8 cellular contexts compared by ENCODE assay signal in genomic region chr22:21937041-21937820, GRCh38. TPM values are rescaled to one million over a fixed set of nuclear protein-coding genes. Genes with fewer than 3 reads are reported as not detected.
DNase-seq lines count a peak whose midpoint lies in the region; ATAC-seq, FAIRE-seq and TF ChIP-seq lines count a peak whose summit lies in the region.

No MANE protein-coding gene starts in this region.

- 44 to 53% methylated on average over 20 of the region's 20 CpGs for WGBS in heart right ventricle, 2 donors

- H3K4me1 ChIP-seq in heart right ventricle = peaks cover 27 to 75% (median 68%) of the 10 kb centered on the region in 9 donors

- DNase-seq in EH (ENCODE audit: low read depth) (peak; percentile 23), SKM-1 treated with dmso at 0.1 percent for 144 hours (lab: John Stamatoyannopoulos, UW; ENCODE audit: unreplicated experiment) (peak; percentile 46), heart right ventricle (no peak), putamen (ENCODE audit: low spot score) (peak; percentile 65), DMS79 treated with DMSO at 0.1 percent for 48 hours (lab: John Stamatoyannopoulos, UW) (no peak), urothelium cell line (ENCODE audit: low spot score) (no peak)

- intact Hi-C loops in heart right ventricle (cut with DNase I) = loop anchor here in 9 of 10 donors (2.0 to 10.0 kb wide), 6 partner anchors 16 to 225 kb away; partner anchors contain the start of genes MAPK1 (in 4 of the 9) and PPM1F (in 1 of the 9)

- H3K27ac ChIP-seq in heart right ventricle = peak overlapping the region; percentile 90 to 98 (median 96)

- no peaks in the 10 kb centered on the region for H3K9me3 ChIP-seq in heart right ventricle

- FAIRE-seq in urothelium cell line (lab: Jason Lieb, UNC) = no peak

- H3K36me3 ChIP-seq in heart right ventricle = peaks cover 0 to 65% (median 19%) of the 10 kb centered on the region in 9 donors

- TF ChIP-seq CTCF in heart right ventricle (IDR thresholded peaks at IDR 0.05) = no peak

- peak overlapping the region in 9 of 10 donors; percentile 36 to 67 (median 61) for H3K4me3 ChIP-seq in heart right ventricle

- ATAC-seq in heart right ventricle (peak in 2 of 8 donors; percentile 3 to 6), GM21526 (IDR thresholded peaks at IDR 0.05; ENCODE audit: low FRiP score, unreplicated experiment) (no peak), GM21529 (IDR thresholded peaks at IDR 0.05; ENCODE audit: unreplicated experiment) (no peak)

- H3K27me3 ChIP-seq in heart right ventricle = no peaks in the 10 kb centered on the region

RNA-seq across cellular contexts. Expression of gene PPM1F, which starts 15.4 kb away (rescaled TPM):
- total RNA-seq in heart right ventricle = 10 to 100 TPM; 14.3 to 31.4 (median 19.0) TPM
- 10 to 100 TPM; 11.8 to 12.3 TPM for polyA plus RNA-seq in heart right ventricle

RNA-seq across cellular contexts. Expression of gene TOP3B, which starts 45.4 kb away (rescaled TPM):
- total RNA-seq in heart right ventricle = 10 to 100 TPM in 7 of 10 donors, 1 to 10 TPM in 3; 8.4 to 18.4 (median 10.8) TPM
- 10 to 100 TPM in 1 of 2 donors, 1 to 10 TPM in 1; 7.8 to 20.0 TPM for polyA plus RNA-seq in heart right ventricle

Comparison
In these comparisons a context has a peak if more than half of its experiments do, and no peak if none do; other contexts are left out.
1. DNase-seq: peak in EH (single experiment), SKM-1 treated with dmso at 0.1 percent for 144 hours (single experiment) and putamen (single experiment); none in heart right ventricle (0 of 2), DMS79 treated with DMSO at 0.1 percent for 48 hours (single experiment) and urothelium cell line (single experiment).